In the genomic region with DNA sequence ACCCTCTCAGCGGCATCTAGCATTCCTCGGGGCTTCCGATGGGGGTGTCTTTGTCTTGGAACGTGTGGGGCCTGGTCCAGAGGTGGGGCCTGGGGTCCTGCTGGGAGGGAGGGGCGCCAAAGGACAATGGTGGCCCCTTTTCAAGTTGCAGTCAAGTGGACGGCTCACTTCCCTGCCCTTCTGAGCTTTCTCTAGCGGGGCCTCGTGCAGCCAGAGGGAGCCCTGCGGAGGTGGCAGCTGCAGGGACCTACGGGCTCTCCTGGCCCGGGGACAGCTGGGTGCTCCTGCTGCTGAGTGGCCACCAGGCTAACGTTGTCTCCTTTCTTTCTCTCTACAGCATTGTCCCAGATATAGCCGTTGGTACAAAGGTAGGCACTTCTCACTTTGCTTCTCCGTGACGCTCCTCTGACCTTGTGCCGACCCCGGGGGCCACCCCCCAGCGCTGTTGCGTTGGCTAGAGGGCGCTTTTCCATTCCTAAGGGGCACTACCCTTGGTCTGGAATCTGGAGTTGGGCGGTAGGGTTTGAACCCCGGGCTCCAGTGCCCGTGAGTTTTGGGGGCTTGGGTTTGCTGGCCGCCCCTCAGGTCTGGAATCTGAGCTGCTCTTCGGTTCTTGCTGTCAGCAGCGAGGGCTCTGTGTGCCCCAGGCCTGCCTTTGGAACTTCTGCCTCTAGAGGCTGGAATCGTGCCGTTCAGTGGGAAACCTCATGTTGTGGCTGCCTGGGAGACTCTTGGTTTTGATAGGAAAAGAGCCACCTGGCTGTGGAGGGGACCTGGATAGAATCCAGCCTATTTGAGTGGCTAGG, we compare ENCODE assay signal across 6 cellular contexts. TPM values are rescaled to one million over a fixed set of nuclear protein-coding genes. Genes with fewer than 3 reads are reported as not detected.
DNase-seq lines count a peak whose midpoint lies in the region; ATAC-seq and TF ChIP-seq lines count a peak whose summit lies in the region.

No MANE protein-coding gene starts in this region.

- intact Hi-C loops in right cardiac atrium (cut with DNase I) (no loop called here), aorta (cut with DNase I) (loop anchor here in 1 of 2 donors (5.0 kb wide), 2 partner anchors 122 to 137 kb away; a partner anchor contains a TSS)

- no peaks in the 10 kb centered on the region for H3K27me3 ChIP-seq in right cardiac atrium (ENCODE audit: control insufficient read depth, insufficient read depth)
- H3K27me3 ChIP-seq in aorta (ENCODE audit: control insufficient read depth in 1 of 2, insufficient read depth in 2 of 2, low read length in 1 of 2), result no peaks in the 10 kb centered on the region

- no peaks in the 10 kb centered on the region for H3K9me3 ChIP-seq in right cardiac atrium (ENCODE audit: control insufficient read depth, low read length)
- H3K9me3 ChIP-seq in aorta (ENCODE audit: control insufficient read depth, low read length), result no peaks in the 10 kb centered on the region

- H3K27ac ChIP-seq in right cardiac atrium (ENCODE audit: low read length) (peak overlapping the region; percentile 82), aorta (ENCODE audit: low read depth in 1 of 2, low read length in 2 of 2) (no peak overlapping the region)

- H3K4me3 ChIP-seq in GM12864 (ENCODE audit: low read depth, low read length), result peak overlapping the region; percentile 99
- H3K4me3 ChIP-seq in right cardiac atrium (ENCODE audit: low read length), result peak overlapping the region; percentile 99
- H3K4me3 ChIP-seq in aorta (ENCODE audit: low read length in 2 of 2), result peak overlapping the region; percentile 91 to 96

- DNase-seq in GM12864 (ENCODE audit: low read depth), result no peak
- DNase-seq in right cardiac atrium, result peak in 2 of 3 donors; percentile 32 to 73
- DNase-seq in aorta, result no peak
- no peak for DNase-seq in activated CD8-positive, alpha-beta memory T cell treated with anti-CD3 and anti-CD28 coated beads for 24 hours

- WGBS in right cardiac atrium, result 8% methylated on average over 28 of the region's 28 CpGs
- WGBS in aorta, 2 donors, result 1 to 3% methylated on average over 28 of the region's 28 CpGs

- peaks cover 19% of the 10 kb centered on the region for H3K4me1 ChIP-seq in right cardiac atrium (ENCODE audit: control insufficient read depth, insufficient read depth, low read length)
- peaks cover 3% of the 10 kb centered on the region in 2 donors for H3K4me1 ChIP-seq in aorta (ENCODE audit: control insufficient read depth in 1 of 2, insufficient read depth in 2 of 2, low read length in 2 of 2)

- H3K36me3 ChIP-seq in aorta (ENCODE audit: control insufficient read depth in 1 of 2, insufficient read depth in 2 of 2, low read length in 1 of 2), result peaks cover 0 to 1% of the 10 kb centered on the region in 2 donors

- peak; percentile 4; the same call in 1 of the 3 replicates for ATAC-seq in SK-N-SH treated with all-trans-retinoic acid at 6 μM for 48 hours
- ATAC-seq in right cardiac atrium, result no peak
- ATAC-seq in aorta (ENCODE audit: low FRiP score), result no peak
- ATAC-seq in GM19324 (IDR thresholded peaks at IDR 0.05; ENCODE audit: low FRiP score, unreplicated experiment), result no peak

- peak; percentile 1 for TF ChIP-seq CTCF in GM12864 (IDR thresholded peaks at IDR 0.05; ENCODE audit: low read depth, low read length, missing control alignments)

TF ChIP-seq in SK-N-SH treated with all-trans-retinoic acid at 6 μM for 48 hours, 23 proteins besides CTCF, POLR2A, EP300 and RAD21:
- TF ChIP-seq ZFP3 (CRISPR knock-in tag; IDR thresholded peaks at IDR 0.05) (no peak), ESRRG (CRISPR knock-in tag; IDR thresholded peaks at IDR 0.05) (no peak), OSR1 (CRISPR knock-in tag; IDR thresholded peaks at IDR 0.05) (no peak), PPARA (CRISPR knock-in tag; IDR thresholded peaks at IDR 0.05; ENCODE audit: borderline replicate concordance) (no peak)
- TF ChIP-seq, protein P1, sequence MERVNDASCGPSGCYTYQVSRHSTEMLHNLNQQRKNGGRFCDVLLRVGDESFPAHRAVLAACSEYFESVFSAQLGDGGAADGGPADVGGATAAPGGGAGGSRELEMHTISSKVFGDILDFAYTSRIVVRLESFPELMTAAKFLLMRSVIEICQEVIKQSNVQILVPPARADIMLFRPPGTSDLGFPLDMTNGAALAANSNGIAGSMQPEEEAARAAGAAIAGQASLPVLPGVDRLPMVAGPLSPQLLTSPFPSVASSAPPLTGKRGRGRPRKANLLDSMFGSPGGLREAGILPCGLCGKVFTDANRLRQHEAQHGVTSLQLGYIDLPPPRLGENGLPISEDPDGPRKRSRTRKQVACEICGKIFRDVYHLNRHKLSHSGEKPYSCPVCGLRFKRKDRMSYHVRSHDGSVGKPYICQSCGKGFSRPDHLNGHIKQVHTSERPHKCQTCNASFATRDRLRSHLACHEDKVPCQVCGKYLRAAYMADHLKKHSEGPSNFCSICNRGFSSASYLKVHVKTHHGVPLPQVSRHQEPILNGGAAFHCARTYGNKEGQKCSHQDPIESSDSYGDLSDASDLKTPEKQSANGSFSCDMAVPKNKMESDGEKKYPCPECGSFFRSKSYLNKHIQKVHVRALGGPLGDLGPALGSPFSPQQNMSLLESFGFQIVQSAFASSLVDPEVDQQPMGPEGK (CRISPR knock-in tag; IDR thresholded peaks at IDR 0.05; ENCODE audit: borderline replicate concordance), result peak; percentile 19; the same call in 1 of the 2 replicates

RNA-seq across cellular contexts. Expression of a gene that starts 2.0 kb away (rescaled TPM):
- total RNA-seq in right cardiac atrium, result 100 to 1,000 TPM in 1 of 4 donors, 10 to 100 TPM in 3; 67.5 to 119 (median 82.3) TPM
- 42.9 TPM for polyA plus RNA-seq in right cardiac atrium
- 100 to 1,000 TPM; 192 to 218 TPM for total RNA-seq in aorta
- polyA plus RNA-seq in aorta, result 10 to 100 TPM; 46.7 to 90.4 TPM

RNA-seq across cellular contexts. Expression of a gene that starts 22.5 kb away (rescaled TPM):
- total RNA-seq in right cardiac atrium (not detected), aorta (not detected)
- polyA plus RNA-seq in right cardiac atrium (0.05 TPM), aorta (not detected)

RNA-seq across cellular contexts. Expression of a gene that starts 28.4 kb away (rescaled TPM):
- not detected for total RNA-seq in right cardiac atrium
- polyA plus RNA-seq in right cardiac atrium, result 0.11 TPM
- under 1 TPM in 1 of 2 donors, not detected in 1; 0.72 TPM for total RNA-seq in aorta
- under 1 TPM in 1 of 2 donors, not detected in 1; 0.49 TPM for polyA plus RNA-seq in aorta

RNA-seq across cellular contexts. Expression of a gene that starts 41.5 kb away (rescaled TPM):
- total RNA-seq in right cardiac atrium (not detected), aorta (not detected)
- polyA plus RNA-seq in right cardiac atrium (not detected), aorta (not detected)

RNA-seq across cellular contexts. Expression of a gene that starts 48.4 kb away (rescaled TPM):
- total RNA-seq in right cardiac atrium, result under 1 TPM in 1 of 4 donors, not detected in 3; 0.22 TPM
- 0.02 TPM for polyA plus RNA-seq in right cardiac atrium
- under 1 TPM in 1 of 2 donors, not detected in 1; 0.12 TPM for total RNA-seq in aorta
- polyA plus RNA-seq in aorta, result 10 to 100 TPM in 1 of 2 donors, 1 to 10 TPM in 1; 1.0 to 53.3 TPM

Comparison
In these comparisons a context has a peak if more than half of its experiments do, and no peak if none do; other contexts are left out.
1. DNase-seq: peak in right cardiac atrium (2 of 3); none in GM12864 (single experiment), aorta (0 of 2) and activated CD8-positive, alpha-beta memory T cell treated with anti-CD3 and anti-CD28 coated beads for 24 hours (single experiment).
2. Peak in every context shown above with its lines, with median percentiles within 50 percentile points of each other: H3K4me3 ChIP-seq.